12 cellular contexts compared by ENCODE assay signal in genomic region chrX:44903107-44903506, GRCh38. TPM values are rescaled to one million over a fixed set of nuclear protein-coding genes. Genes with fewer than 3 reads are reported as not detected.
A peak's percentile ranks its signal among the peaks of the same experiment; 100 is the strongest.
DNase-seq lines count a peak whose midpoint lies in the region; ATAC-seq and TF ChIP-seq lines count a peak whose summit lies in the region.
"Had no signal": no experiment of that assay in that cellular context is flagged by ENCODE, and none has a peak within 500 bp of the region (broad histone marks: within the 10 kb centered on the region; RNA-seq: fewer than 3 reads in every experiment).

No MANE protein-coding gene starts in this region.

- POLR2A ChIA-PET in activated naive CD8-positive, alpha-beta T cell treated with anti-CD3 and anti-CD28 coated beads, Interleukin-2, amount 10 ng/mL, durations not matched to agents 7 days and 5 days (lab: Charles Lee): no interaction called here

- H3K36me3 Mint-ChIP-seq in activated naive CD8-positive, alpha-beta T cell treated with anti-CD3 and anti-CD28 coated beads, Interleukin-2, amount 10 ng/mL, durations not matched to agents 7 days and 5 days: peaks cover 14% of the 10 kb centered on the region
- H3K36me3 Mint-ChIP-seq in natural killer cell: peaks cover 7% of the 10 kb centered on the region

- intact Hi-C loops in natural killer cell (cut with micrococcal nuclease): no loop called here
- intact Hi-C loops in adrenal gland (cut with DNase I): no loop called here

- WGBS in adrenal gland, 4 donors: 52 to 72% (median 63%) methylated on average over 4 of the region's 4 CpGs

- TF ChIP-seq POLR2A in adrenal gland (IDR thresholded peaks at IDR 0.05): no peak

- H3K4me3 Mint-ChIP-seq in activated naive CD8-positive, alpha-beta T cell treated with anti-CD3 and anti-CD28 coated beads, Interleukin-2, amount 10 ng/mL, durations not matched to agents 7 days and 5 days: peak overlapping the region; percentile 3
- peak overlapping the region; percentile 47 for H3K4me3 Mint-ChIP-seq in natural killer cell

- DNase-seq in NOMO-1 treated with DMSO at 0.1 percent for 48 hours (lab: John Stamatoyannopoulos, UW; ENCODE audit: unreplicated experiment) (peak; percentile 34), NOMO-1 treated with dmso at 0.1 percent for 144 hours (lab: John Stamatoyannopoulos, UW; ENCODE audit: unreplicated experiment) (no peak), LoVo (ENCODE audit: low spot score) (peak; percentile 12), natural killer cell (no peak), NCI-H69 (lab: John Stamatoyannopoulos, UW) (no peak), adrenal gland (no peak), DMS 273 (lab: John Stamatoyannopoulos, UW; ENCODE audit: unreplicated experiment) (no peak)
- no peak for DNase-seq in activated naive CD8-positive, alpha-beta T cell treated with anti-CD3 and anti-CD28 coated beads, Interleukin-2, amount 10 ng/mL, durations not matched to agents 7 days and 5 days
- DNase-seq: activated gamma-delta T cell treated with Interleukin-2 at 50 U/mL for 16 hours, occipital lobe, Right ventricle myocardium superior had no signal

- H3K36me3 ChIP-seq in adrenal gland (replicated peaks in 1 of 2): no peaks in the 10 kb centered on the region

- H3K27me3 Mint-ChIP-seq in activated naive CD8-positive, alpha-beta T cell treated with anti-CD3 and anti-CD28 coated beads, Interleukin-2, amount 10 ng/mL, durations not matched to agents 7 days and 5 days: no peaks in the 10 kb centered on the region
- H3K27me3 Mint-ChIP-seq in natural killer cell (ENCODE audit: low read depth in 2 of 2): no peaks in the 10 kb centered on the region

- no peak overlapping the region for H3K4me3 ChIP-seq in adrenal gland

- no peak overlapping the region for H3K27ac Mint-ChIP-seq in activated naive CD8-positive, alpha-beta T cell treated with anti-CD3 and anti-CD28 coated beads, Interleukin-2, amount 10 ng/mL, durations not matched to agents 7 days and 5 days
- H3K27ac Mint-ChIP-seq in natural killer cell: peak overlapping the region in 1 of 2 donors; percentile 68

- no peaks in the 10 kb centered on the region for H3K27me3 ChIP-seq in adrenal gland

- H3K9me3 ChIP-seq in adrenal gland (replicated peaks in 1 of 3): peaks cover 0 to 7% (median 0%) of the 10 kb centered on the region in 3 donors

- TF ChIP-seq CTCF in natural killer cell (IDR thresholded peaks at IDR 0.05) (no peak), adrenal gland (IDR thresholded peaks at IDR 0.05) (no peak)

- H3K4me1 ChIP-seq in adrenal gland (replicated peaks in 1 of 2): peaks cover 13 to 38% of the 10 kb centered on the region in 2 donors

- no peak overlapping the region for H3K27ac ChIP-seq in adrenal gland
- H3K27ac ChIP-seq: 22Rv1 had no signal

- ATAC-seq in activated naive CD8-positive, alpha-beta T cell treated with anti-CD3 and anti-CD28 coated beads, Interleukin-2, amount 10 ng/mL, durations not matched to agents 7 days and 5 days (ENCODE audit: low read depth): no peak
- ATAC-seq in natural killer cell: no peak

- H3K9me3 Mint-ChIP-seq in activated naive CD8-positive, alpha-beta T cell treated with anti-CD3 and anti-CD28 coated beads, Interleukin-2, amount 10 ng/mL, durations not matched to agents 7 days and 5 days: peaks cover under 1% of the 10 kb centered on the region
- no peaks in the 10 kb centered on the region for H3K9me3 Mint-ChIP-seq in natural killer cell

- peaks cover 35% of the 10 kb centered on the region for H3K4me1 Mint-ChIP-seq in activated naive CD8-positive, alpha-beta T cell treated with anti-CD3 and anti-CD28 coated beads, Interleukin-2, amount 10 ng/mL, durations not matched to agents 7 days and 5 days
- peaks cover 68 to 82% of the 10 kb centered on the region in 2 donors for H3K4me1 Mint-ChIP-seq in natural killer cell

RNA-seq across cellular contexts. Expression of gene KDM6A, which starts 30.1 kb away (rescaled TPM):
- total RNA-seq in activated naive CD8-positive, alpha-beta T cell treated with anti-CD3 and anti-CD28 coated beads, Interleukin-2, amount 10 ng/mL, durations not matched to agents 7 days and 5 days: 10 to 100 TPM; 31.3 to 37.5 TPM
- 100 to 1,000 TPM in 1 of 3 donors, 10 to 100 TPM in 2; 60.8 to 121 (median 73.1) TPM for total RNA-seq in natural killer cell
- 10 to 100 TPM; 20.1 to 37.9 (median 27.3) TPM for total RNA-seq in adrenal gland
- polyA plus RNA-seq in adrenal gland: 10 to 100 TPM in 2 of 3 donors, 1 to 10 TPM in 1; 4.1 to 16.5 (median 15.8) TPM

RNA-seq across cellular contexts. Expression of gene DUSP21, which starts 59.3 kb away (rescaled TPM):
- total RNA-seq in activated naive CD8-positive, alpha-beta T cell treated with anti-CD3 and anti-CD28 coated beads, Interleukin-2, amount 10 ng/mL, durations not matched to agents 7 days and 5 days: not detected
- total RNA-seq in natural killer cell (not detected), adrenal gland (not detected)
- not detected for polyA plus RNA-seq in adrenal gland
- total RNA-seq: occipital lobe, Right ventricle myocardium superior had no signal

Comparison
In these comparisons a context has a peak if more than half of its experiments do, and no peak if none do; other contexts are left out.
1. DNase-seq: peak in NOMO-1 treated with DMSO at 0.1 percent for 48 hours (single experiment) and LoVo (single experiment); none in NOMO-1 treated with dmso at 0.1 percent for 144 hours (single experiment), activated naive CD8-positive, alpha-beta T cell treated with anti-CD3 and anti-CD28 coated beads, Interleukin-2, amount 10 ng/mL, durations not matched to agents 7 days and 5 days (single experiment), natural killer cell (single experiment), NCI-H69 (single experiment), adrenal gland (0 of 7) and DMS 273 (single experiment).